ENCODE assay signal across 14 cellular contexts in the genomic region with DNA sequence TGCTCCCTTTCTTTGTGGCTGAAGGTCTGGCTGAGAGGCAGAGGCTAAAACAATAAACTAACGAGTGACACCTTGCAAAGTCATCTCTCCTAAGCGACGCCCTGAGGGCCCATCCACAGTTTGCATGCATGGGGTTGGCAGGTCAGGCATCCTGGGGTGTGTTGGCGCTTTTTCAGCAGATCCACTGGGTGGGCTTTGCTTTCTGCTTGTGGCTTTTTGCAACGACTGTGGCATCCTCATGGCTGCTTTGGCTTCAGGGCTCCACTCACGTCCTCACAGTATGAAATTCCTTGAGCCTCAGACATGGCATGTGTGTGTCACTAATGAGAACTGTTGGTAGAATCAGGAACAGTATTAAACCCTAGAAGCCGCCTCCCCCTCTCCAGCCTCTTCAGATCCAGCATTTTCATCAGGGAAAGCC.
DNase-seq lines count a peak whose midpoint lies in the region; ATAC-seq and TF ChIP-seq lines count a peak whose summit lies in the region.
"Had no signal": no experiment of that assay in that cellular context is flagged by ENCODE, and none has a peak within 500 bp of the region (broad histone marks: within the 10 kb centered on the region; RNA-seq: fewer than 3 reads in every experiment).

No MANE protein-coding gene starts in this region.

- peak; percentile 67 for DNase-seq in GM23248
- peak; percentile 99 for DNase-seq in SJSA1 (ENCODE audit: low read depth in 1 of 2, low spot score in 2 of 2)
- no peak for DNase-seq in hepatocyte (ENCODE audit: low spot score)
- no peak for DNase-seq in natural killer cell
- no peak for DNase-seq in activated CD4-positive, alpha-beta memory T cell treated with anti-CD3 and anti-CD28 coated beads for 36 hours
- DNase-seq in GM19240 (ENCODE audit: insufficient read length, low spot score), result no peak
- DNase-seq in KBM-7, result no peak
- DNase-seq: activated naive CD4-positive, alpha-beta T cell treated with anti-CD3 and anti-CD28 coated beads, Interleukin-2, amount 10 ng/mL, durations not matched to agents 7 days and 5 days; DMS53; nucleus accumbens; transverse colon had no signal

- in situ Hi-C loops in GM23248 (cut with MboI), result no loop called here
- in situ Hi-C loops in KBM-7 (cut with MboI; ENCODE audit: low pct_unique_long_range_greater_than_20kb, low sequenced_read_pairs), result no loop called here

- H3K27me3 Mint-ChIP-seq in natural killer cell (ENCODE audit: low read depth in 2 of 2), result no peaks in the 10 kb centered on the region
- H3K27me3 Mint-ChIP-seq in activated CD4-positive, alpha-beta memory T cell treated with anti-CD3 and anti-CD28 coated beads for 36 hours, result peaks cover 2% of the 10 kb centered on the region
- H3K27me3 Mint-ChIP-seq: activated naive CD4-positive, alpha-beta T cell treated with anti-CD3 and anti-CD28 coated beads, Interleukin-2, amount 10 ng/mL, durations not matched to agents 7 days and 5 days had no signal

- H3K9me3 ChIP-seq in GM23248 (ENCODE audit: low read depth), result no peaks in the 10 kb centered on the region
- H3K9me3 ChIP-seq in SJSA1 (replicated peaks), result no peaks in the 10 kb centered on the region
- no peaks in the 10 kb centered on the region for H3K9me3 ChIP-seq in hepatocyte (ENCODE audit: low read depth)
- H3K9me3 ChIP-seq: transverse colon had no signal

- H3K9ac ChIP-seq in GM23248, result peak overlapping the region; percentile 80

- intact Hi-C loops in natural killer cell (cut with micrococcal nuclease), result no loop called here
- intact Hi-C loops in activated CD4-positive, alpha-beta memory T cell treated with anti-CD3 and anti-CD28 coated beads for 36 hours (cut with micrococcal nuclease), result no loop called here

- H2AFZ ChIP-seq in ACC112 (ENCODE audit: low read length, unreplicated experiment), result no peak overlapping the region
- H2AFZ ChIP-seq in GM23248, result no peak overlapping the region
- H2AFZ ChIP-seq in hepatocyte, result no peak overlapping the region

- TF ChIP-seq CTCF in hepatocyte (IDR thresholded peaks at IDR 0.05; ENCODE audit: poor library complexity) (no peak), natural killer cell (IDR thresholded peaks at IDR 0.05) (no peak)

- H3K27ac ChIP-seq in ACC112 (ENCODE audit: low read depth, low read length) (peak overlapping the region; percentile 90), GM23248 (peak overlapping the region; percentile 95), SJSA1 (peak overlapping the region; percentile 85), hepatocyte (peak overlapping the region; percentile 39)
- H3K27ac ChIP-seq: transverse colon had no signal

- H3K27ac Mint-ChIP-seq in natural killer cell, result no peak overlapping the region
- no peak overlapping the region for H3K27ac Mint-ChIP-seq in activated CD4-positive, alpha-beta memory T cell treated with anti-CD3 and anti-CD28 coated beads for 36 hours
- H3K27ac Mint-ChIP-seq: activated naive CD4-positive, alpha-beta T cell treated with anti-CD3 and anti-CD28 coated beads, Interleukin-2, amount 10 ng/mL, durations not matched to agents 7 days and 5 days; B cell had no signal

- POLR2A ChIA-PET in activated CD4-positive, alpha-beta memory T cell treated with anti-CD3 and anti-CD28 coated beads for 36 hours (lab: Charles Lee), result no interaction called here

- H3K4me1 Mint-ChIP-seq in natural killer cell, result no peaks in the 10 kb centered on the region
- no peaks in the 10 kb centered on the region for H3K4me1 Mint-ChIP-seq in activated CD4-positive, alpha-beta memory T cell treated with anti-CD3 and anti-CD28 coated beads for 36 hours (ENCODE audit: low read depth)
- H3K4me1 Mint-ChIP-seq: activated naive CD4-positive, alpha-beta T cell treated with anti-CD3 and anti-CD28 coated beads, Interleukin-2, amount 10 ng/mL, durations not matched to agents 7 days and 5 days; B cell had no signal

- no peaks in the 10 kb centered on the region for H3K36me3 Mint-ChIP-seq in natural killer cell
- no peaks in the 10 kb centered on the region for H3K36me3 Mint-ChIP-seq in activated CD4-positive, alpha-beta memory T cell treated with anti-CD3 and anti-CD28 coated beads for 36 hours
- H3K36me3 Mint-ChIP-seq: activated naive CD4-positive, alpha-beta T cell treated with anti-CD3 and anti-CD28 coated beads, Interleukin-2, amount 10 ng/mL, durations not matched to agents 7 days and 5 days had no signal

- H3K4me2 ChIP-seq in GM23248 (ENCODE audit: unreplicated experiment) (peak overlapping the region; percentile 41), hepatocyte (peak overlapping the region; percentile 54)

- WGBS in GM23248 (ENCODE audit: low coverage in 1 of 2, low lambda C conversion rate in 2 of 2, missing lambda C conversion rate in 2 of 2), 2 experiments, result 35 to 37% methylated on average over 7 of the region's 7 CpGs
- WGBS in hepatocyte (ENCODE audit: low lambda C conversion rate, missing lambda C conversion rate), result 80% methylated on average over 7 of the region's 7 CpGs

- H3K9me2 ChIP-seq in GM23248 (ENCODE audit: insufficient read depth) (no peaks in the 10 kb centered on the region), hepatocyte (replicated peaks; ENCODE audit: insufficient read depth) (no peaks in the 10 kb centered on the region)

- H3K36me3 ChIP-seq in ACC112 (ENCODE audit: insufficient read depth, low read length) (no peaks in the 10 kb centered on the region), GM23248 (ENCODE audit: low read depth) (no peaks in the 10 kb centered on the region), SJSA1 (peaks cover 30% of the 10 kb centered on the region), hepatocyte (replicated peaks; ENCODE audit: insufficient read depth, low read depth) (no peaks in the 10 kb centered on the region)
- H3K36me3 ChIP-seq: transverse colon had no signal

- no peak for ATAC-seq in natural killer cell
- ATAC-seq: GM12878 had no signal

- no peaks in the 10 kb centered on the region for H3K27me3 ChIP-seq in ACC112 (ENCODE audit: insufficient read depth, low read length)
- no peaks in the 10 kb centered on the region for H3K27me3 ChIP-seq in GM23248 (replicated peaks; ENCODE audit: insufficient read depth)
- no peaks in the 10 kb centered on the region for H3K27me3 ChIP-seq in SJSA1 (replicated peaks)
- H3K27me3 ChIP-seq in hepatocyte, result no peaks in the 10 kb centered on the region
- H3K27me3 ChIP-seq: transverse colon had no signal

- H3K4me3 Mint-ChIP-seq in natural killer cell, result no peak overlapping the region
- no peak overlapping the region for H3K4me3 Mint-ChIP-seq in activated CD4-positive, alpha-beta memory T cell treated with anti-CD3 and anti-CD28 coated beads for 36 hours
- H3K4me3 Mint-ChIP-seq: activated naive CD4-positive, alpha-beta T cell treated with anti-CD3 and anti-CD28 coated beads, Interleukin-2, amount 10 ng/mL, durations not matched to agents 7 days and 5 days; B cell had no signal

- H3K9me3 Mint-ChIP-seq in natural killer cell, result no peaks in the 10 kb centered on the region
- H3K9me3 Mint-ChIP-seq in activated CD4-positive, alpha-beta memory T cell treated with anti-CD3 and anti-CD28 coated beads for 36 hours, result no peaks in the 10 kb centered on the region
- H3K9me3 Mint-ChIP-seq: activated naive CD4-positive, alpha-beta T cell treated with anti-CD3 and anti-CD28 coated beads, Interleukin-2, amount 10 ng/mL, durations not matched to agents 7 days and 5 days had no signal

- H3K4me1 ChIP-seq in ACC112 (ENCODE audit: control insufficient read depth, insufficient read depth, low read length, unreplicated experiment) (peaks cover 79% of the 10 kb centered on the region), GM23248 (ENCODE audit: insufficient read depth) (peaks cover 79% of the 10 kb centered on the region), SJSA1 (replicated peaks) (peaks cover 89% of the 10 kb centered on the region), hepatocyte (ENCODE audit: insufficient read depth) (peaks cover 29% of the 10 kb centered on the region)

- H4K20me1 ChIP-seq in GM23248 (ENCODE audit: insufficient read depth), result no peaks in the 10 kb centered on the region
- peaks cover 6% of the 10 kb centered on the region for H4K20me1 ChIP-seq in hepatocyte (ENCODE audit: insufficient read depth, poor library complexity, severe bottlenecking)

- no peak overlapping the region for H3K4me3 ChIP-seq in ACC112 (ENCODE audit: low read depth, low read length)
- no peak overlapping the region for H3K4me3 ChIP-seq in GM23248
- no peak overlapping the region for H3K4me3 ChIP-seq in SJSA1
- no peak overlapping the region for H3K4me3 ChIP-seq in hepatocyte
- H3K4me3 ChIP-seq: GM12878, transverse colon had no signal

- H3K79me2 ChIP-seq in ACC112 (ENCODE audit: control insufficient read depth, insufficient read depth, low read length, unreplicated experiment) (peaks cover 53% of the 10 kb centered on the region), GM23248 (ENCODE audit: insufficient read depth) (peaks cover 87% of the 10 kb centered on the region), hepatocyte (peaks cover 86% of the 10 kb centered on the region)

- CTCF ChIA-PET in activated CD4-positive, alpha-beta memory T cell treated with anti-CD3 and anti-CD28 coated beads for 36 hours (lab: Charles Lee), result no interaction called here

- peaks cover 81% of the 10 kb centered on the region for H3F3A ChIP-seq in GM23248 (ENCODE audit: insufficient read depth)

Comparison
In these comparisons a context has a peak if more than half of its experiments do, and no peak if none do; other contexts are left out.
1. H3K27ac ChIP-seq: peak in every context shown above with its lines; median percentile 95 in GM23248; 90 in ACC112; 85 in SJSA1; 39 in hepatocyte.
2. DNase-seq: peak in GM23248 (single experiment) and SJSA1 (2 of 2); none in hepatocyte (single experiment), natural killer cell (single experiment), activated CD4-positive, alpha-beta memory T cell treated with anti-CD3 and anti-CD28 coated beads for 36 hours (single experiment), GM19240 (single experiment) and KBM-7 (single experiment).